Comparison of ENCODE assay signal across 20 cellular contexts in the genomic region with DNA sequence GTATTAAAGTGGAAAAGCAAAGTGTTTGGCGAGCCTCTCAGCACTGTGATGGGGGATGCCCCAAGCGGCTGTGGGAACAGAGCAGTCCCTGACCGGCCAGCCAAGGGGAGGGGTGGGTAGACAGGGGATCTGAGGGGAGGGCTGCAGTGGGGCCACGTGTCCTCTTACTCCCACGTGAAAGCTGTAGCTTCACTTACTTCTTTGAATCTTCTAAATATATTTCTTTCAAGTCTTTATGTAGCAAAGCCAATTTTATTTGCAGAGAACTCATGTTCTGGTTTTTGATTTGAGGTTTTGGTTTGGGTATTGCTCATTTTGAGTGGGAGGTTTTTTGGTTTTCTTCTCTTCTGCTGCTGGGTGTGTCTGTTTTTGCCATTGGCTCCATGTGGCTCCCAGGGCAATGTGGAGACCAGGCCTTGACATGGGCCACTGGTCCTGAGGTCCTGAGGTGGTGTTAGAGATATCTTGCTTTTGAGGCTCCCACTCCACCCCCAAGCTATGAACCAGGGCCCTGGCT. TPM values are rescaled to one million over a fixed set of nuclear protein-coding genes. Genes with fewer than 3 reads are reported as not detected.
A peak's percentile ranks its signal among the peaks of the same experiment; 100 is the strongest.
DNase-seq lines count a peak whose midpoint lies in the region; ATAC-seq and TF ChIP-seq lines count a peak whose summit lies in the region.
"Had no signal": no experiment of that assay in that cellular context is flagged by ENCODE, and none has a peak within 500 bp of the region (broad histone marks: within the 10 kb centered on the region; RNA-seq: fewer than 3 reads in every experiment).

No MANE protein-coding gene starts in this region.

- no peaks in the 10 kb centered on the region for H3K36me3 ChIP-seq in gastrocnemius medialis
- H3K36me3 ChIP-seq in testis (ENCODE audit: low read depth, missing control alignments), result no peaks in the 10 kb centered on the region
- H3K36me3 ChIP-seq: adrenal gland, Peyer's patch had no signal

- intact Hi-C loops in activated CD4-positive, alpha-beta memory T cell treated with anti-CD3 and anti-CD28 coated beads for 36 hours (cut with micrococcal nuclease), result loop anchor here (2.0 kb wide), 1 partner anchor 38 kb away; a partner anchor contains a TSS
- intact Hi-C loops in activated T-helper 2 cell treated with anti-CD3 and anti-CD28 coated beads, Interferon-gamma antibody, Interleukin-2, Interleukin-4, amounts not matched to agents 10 μg/mL and 5 μg/mL and 100 μg/mL, durations not matched to agents 14 hours and 24 hours and 36 hours (cut with micrococcal nuclease), result no loop called here
- intact Hi-C loops in gastrocnemius medialis (cut with DNase I; ENCODE audit: low total_unique reads) (no loop called here), testis (cut with DNase I; ENCODE audit: low total_unique reads) (no loop called here)

- CTCF ChIA-PET in activated CD4-positive, alpha-beta memory T cell treated with anti-CD3 and anti-CD28 coated beads for 36 hours (lab: Charles Lee), result no interaction called here
- CTCF ChIA-PET in activated CD4-positive, alpha-beta memory T cell treated with anti-CD3 and anti-CD28 coated beads, Interleukin-2, amount 10 ng/mL, durations not matched to agents 7 days and 5 days (lab: Charles Lee), result no interaction called here

- H3K4me1 ChIP-seq in gastrocnemius medialis, result no peaks in the 10 kb centered on the region
- H3K4me1 ChIP-seq in testis, result no peaks in the 10 kb centered on the region
- H3K4me1 ChIP-seq: adrenal gland, Caco-2, left lung, Peyer's patch had no signal

- H3K27ac Mint-ChIP-seq in activated CD4-positive, alpha-beta memory T cell treated with anti-CD3 and anti-CD28 coated beads for 36 hours, result peak overlapping the region; percentile 49
- H3K27ac Mint-ChIP-seq in activated CD4-positive, alpha-beta memory T cell treated with anti-CD3 and anti-CD28 coated beads, Interleukin-2, amount 10 ng/mL, durations not matched to agents 7 days and 5 days, result no peak overlapping the region
- H3K27ac Mint-ChIP-seq in activated T-helper 2 cell treated with anti-CD3 and anti-CD28 coated beads, Interferon-gamma antibody, Interleukin-2, Interleukin-4, amounts not matched to agents 10 μg/mL and 5 μg/mL and 100 μg/mL, durations not matched to agents 14 hours and 24 hours and 36 hours, result peak overlapping the region; percentile 51
- H3K27ac Mint-ChIP-seq: nephron had no signal

- 76 to 80% methylated on average over 5 of the region's 5 CpGs for WGBS in testis, 2 donors

- no peaks in the 10 kb centered on the region for H3K9me3 Mint-ChIP-seq in activated CD4-positive, alpha-beta memory T cell treated with anti-CD3 and anti-CD28 coated beads for 36 hours
- H3K9me3 Mint-ChIP-seq in activated CD4-positive, alpha-beta memory T cell treated with anti-CD3 and anti-CD28 coated beads, Interleukin-2, amount 10 ng/mL, durations not matched to agents 7 days and 5 days, result no peaks in the 10 kb centered on the region
- no peaks in the 10 kb centered on the region for H3K9me3 Mint-ChIP-seq in activated T-helper 2 cell treated with anti-CD3 and anti-CD28 coated beads, Interferon-gamma antibody, Interleukin-2, Interleukin-4, amounts not matched to agents 10 μg/mL and 5 μg/mL and 100 μg/mL, durations not matched to agents 14 hours and 24 hours and 36 hours
- H3K9me3 Mint-ChIP-seq: nephron had no signal

- TF ChIP-seq CTCF in gastrocnemius medialis (IDR thresholded peaks at IDR 0.05 in 4 of 5, conservative IDR thresholded peaks at IDR 0.05 in 1 of 5) (no peak), testis (IDR thresholded peaks at IDR 0.05) (no peak)

- H3K9me3 ChIP-seq in gastrocnemius medialis (no peaks in the 10 kb centered on the region), testis (no peaks in the 10 kb centered on the region)
- H3K9me3 ChIP-seq: adrenal gland, Caco-2, left lung, Peyer's patch had no signal

- peak; percentile 59 for DNase-seq in activated CD4-positive, alpha-beta memory T cell treated with anti-CD3 and anti-CD28 coated beads for 36 hours
- no peak for DNase-seq in activated CD4-positive, alpha-beta memory T cell treated with anti-CD3 and anti-CD28 coated beads, Interleukin-2, amount 10 ng/mL, durations not matched to agents 7 days and 5 days
- DNase-seq in GM19240 (ENCODE audit: insufficient read length, low spot score), result peak; percentile 27
- DNase-seq in activated T-helper 2 cell treated with anti-CD3 and anti-CD28 coated beads, Interferon-gamma antibody, Interleukin-2, Interleukin-4, amounts not matched to agents 10 μg/mL and 5 μg/mL and 100 μg/mL, durations not matched to agents 14 hours and 24 hours and 36 hours (ENCODE audit: low spot score), result no peak
- DNase-seq in stimulated activated CD8-positive, alpha-beta memory T cell treated with anti-CD3 and anti-CD28 coated beads, Interleukin-4, amount 100 ng/mL, for 48 hours, result peak; percentile 44
- DNase-seq in gastrocnemius medialis, result no peak
- no peak for DNase-seq in testis
- DNase-seq in NCI-H69 (lab: John Stamatoyannopoulos, UW), result no peak
- DNase-seq: activated CD4-positive, CD25-positive, alpha-beta regulatory T cell treated with anti-CD3 and anti-CD28 coated beads, Interleukin-2, amount 50 U/mL, for 72 hours; adrenal gland; Caco-2; GDM1; left lung; NCI-H146; NCI-H510A treated with DMSO at 0.1 percent for 48 hours; Peyer's patch had no signal

- peaks cover 16% of the 10 kb centered on the region for H3K4me1 Mint-ChIP-seq in activated CD4-positive, alpha-beta memory T cell treated with anti-CD3 and anti-CD28 coated beads for 36 hours (ENCODE audit: low read depth)
- peaks cover 12% of the 10 kb centered on the region for H3K4me1 Mint-ChIP-seq in activated CD4-positive, alpha-beta memory T cell treated with anti-CD3 and anti-CD28 coated beads, Interleukin-2, amount 10 ng/mL, durations not matched to agents 7 days and 5 days
- H3K4me1 Mint-ChIP-seq in activated T-helper 2 cell treated with anti-CD3 and anti-CD28 coated beads, Interferon-gamma antibody, Interleukin-2, Interleukin-4, amounts not matched to agents 10 μg/mL and 5 μg/mL and 100 μg/mL, durations not matched to agents 14 hours and 24 hours and 36 hours (ENCODE audit: low read depth), result peaks cover 15% of the 10 kb centered on the region
- H3K4me1 Mint-ChIP-seq: nephron had no signal

- POLR2A ChIA-PET in activated CD4-positive, alpha-beta memory T cell treated with anti-CD3 and anti-CD28 coated beads for 36 hours (lab: Charles Lee), result no interaction called here
- POLR2A ChIA-PET in activated CD4-positive, alpha-beta memory T cell treated with anti-CD3 and anti-CD28 coated beads, Interleukin-2, amount 10 ng/mL, durations not matched to agents 7 days and 5 days (lab: Charles Lee), result no interaction called here

- in situ Hi-C loops in gastrocnemius medialis (cut with MboI; ENCODE audit: low sequenced_read_pairs in 4 of 4), result no loop called here

- no peak for TF ChIP-seq POLR2A in gastrocnemius medialis (IDR thresholded peaks at IDR 0.05)
- no peak for TF ChIP-seq POLR2A in testis (IDR thresholded peaks at IDR 0.05)

- H3K36me3 Mint-ChIP-seq in activated CD4-positive, alpha-beta memory T cell treated with anti-CD3 and anti-CD28 coated beads for 36 hours, result peaks cover 34% of the 10 kb centered on the region
- H3K36me3 Mint-ChIP-seq in activated CD4-positive, alpha-beta memory T cell treated with anti-CD3 and anti-CD28 coated beads, Interleukin-2, amount 10 ng/mL, durations not matched to agents 7 days and 5 days (ENCODE audit: low read depth), result peaks cover 56% of the 10 kb centered on the region
- peaks cover 54% of the 10 kb centered on the region for H3K36me3 Mint-ChIP-seq in activated T-helper 2 cell treated with anti-CD3 and anti-CD28 coated beads, Interferon-gamma antibody, Interleukin-2, Interleukin-4, amounts not matched to agents 10 μg/mL and 5 μg/mL and 100 μg/mL, durations not matched to agents 14 hours and 24 hours and 36 hours (ENCODE audit: low read depth)

- H3K27me3 Mint-ChIP-seq in activated CD4-positive, alpha-beta memory T cell treated with anti-CD3 and anti-CD28 coated beads for 36 hours, result no peaks in the 10 kb centered on the region
- no peaks in the 10 kb centered on the region for H3K27me3 Mint-ChIP-seq in activated CD4-positive, alpha-beta memory T cell treated with anti-CD3 and anti-CD28 coated beads, Interleukin-2, amount 10 ng/mL, durations not matched to agents 7 days and 5 days
- H3K27me3 Mint-ChIP-seq in activated T-helper 2 cell treated with anti-CD3 and anti-CD28 coated beads, Interferon-gamma antibody, Interleukin-2, Interleukin-4, amounts not matched to agents 10 μg/mL and 5 μg/mL and 100 μg/mL, durations not matched to agents 14 hours and 24 hours and 36 hours (ENCODE audit: low read depth), result no peaks in the 10 kb centered on the region

- no peak overlapping the region for H3K27ac ChIP-seq in gastrocnemius medialis
- no peak overlapping the region for H3K27ac ChIP-seq in testis
- H3K27ac ChIP-seq: adrenal gland, hepatocyte, left lung, Peyer's patch had no signal

- H3K4me3 Mint-ChIP-seq in activated CD4-positive, alpha-beta memory T cell treated with anti-CD3 and anti-CD28 coated beads for 36 hours, result no peak overlapping the region
- no peak overlapping the region for H3K4me3 Mint-ChIP-seq in activated CD4-positive, alpha-beta memory T cell treated with anti-CD3 and anti-CD28 coated beads, Interleukin-2, amount 10 ng/mL, durations not matched to agents 7 days and 5 days
- no peak overlapping the region for H3K4me3 Mint-ChIP-seq in activated T-helper 2 cell treated with anti-CD3 and anti-CD28 coated beads, Interferon-gamma antibody, Interleukin-2, Interleukin-4, amounts not matched to agents 10 μg/mL and 5 μg/mL and 100 μg/mL, durations not matched to agents 14 hours and 24 hours and 36 hours (ENCODE audit: low read depth)
- H3K4me3 Mint-ChIP-seq: nephron had no signal

- no peak overlapping the region for H3K4me3 ChIP-seq in gastrocnemius medialis
- no peak overlapping the region for H3K4me3 ChIP-seq in testis
- H3K4me3 ChIP-seq: adrenal gland, hepatocyte, left lung, Peyer's patch had no signal

- H3K27me3 ChIP-seq in gastrocnemius medialis, result no peaks in the 10 kb centered on the region
- no peaks in the 10 kb centered on the region for H3K27me3 ChIP-seq in testis
- H3K27me3 ChIP-seq: adrenal gland, hepatocyte, left lung, Peyer's patch had no signal

- no peak for ATAC-seq in gastrocnemius medialis
- ATAC-seq: left lung had no signal

RNA-seq across cellular contexts. Expression of a gene that starts 17.7 kb away (rescaled TPM):
- total RNA-seq in activated CD4-positive, alpha-beta memory T cell treated with anti-CD3 and anti-CD28 coated beads for 36 hours, result not detected
- not detected for total RNA-seq in activated CD4-positive, alpha-beta memory T cell treated with anti-CD3 and anti-CD28 coated beads, Interleukin-2, amount 10 ng/mL, durations not matched to agents 7 days and 5 days
- not detected in 2 replicates for total RNA-seq in activated T-helper 2 cell treated with anti-CD3 and anti-CD28 coated beads, Interferon-gamma antibody, Interleukin-2, Interleukin-4, amounts not matched to agents 10 μg/mL and 5 μg/mL and 100 μg/mL, durations not matched to agents 14 hours and 24 hours and 36 hours
- total RNA-seq in gastrocnemius medialis (not detected), testis (1 to 10 TPM; 3.3 to 3.4 TPM)
- polyA plus RNA-seq in testis (ENCODE audit: insufficient read depth, low read depth, low replicate concordance), result 2.6 TPM
- total RNA-seq: adrenal gland, Caco-2, H4, hepatocyte, left lung, LHCN-M2, Peyer's patch had no signal
- polyA plus RNA-seq: adrenal gland, hepatocyte had no signal

RNA-seq across cellular contexts. Expression of a gene that starts 21.5 kb away (rescaled TPM):
- total RNA-seq in activated CD4-positive, alpha-beta memory T cell treated with anti-CD3 and anti-CD28 coated beads for 36 hours, result 10 to 100 TPM; 84.1 to 84.8 TPM
- 10 to 100 TPM; 47.3 to 57.4 TPM for total RNA-seq in activated CD4-positive, alpha-beta memory T cell treated with anti-CD3 and anti-CD28 coated beads, Interleukin-2, amount 10 ng/mL, durations not matched to agents 7 days and 5 days
- total RNA-seq in activated T-helper 2 cell treated with anti-CD3 and anti-CD28 coated beads, Interferon-gamma antibody, Interleukin-2, Interleukin-4, amounts not matched to agents 10 μg/mL and 5 μg/mL and 100 μg/mL, durations not matched to agents 14 hours and 24 hours and 36 hours, result 68.9 and 75.3 TPM in 2 replicates
- total RNA-seq in gastrocnemius medialis, result 10 to 100 TPM; 61.0 to 88.7 (median 79.4) TPM
- total RNA-seq in testis, result 100 to 1,000 TPM; 106 to 116 TPM
- polyA plus RNA-seq in testis (ENCODE audit: insufficient read depth, low read depth, low replicate concordance), result 307 TPM

RNA-seq across cellular contexts. Expression of a gene that starts 22.1 kb away (rescaled TPM):
- total RNA-seq in activated CD4-positive, alpha-beta memory T cell treated with anti-CD3 and anti-CD28 coated beads for 36 hours, result 100 to 1,000 TPM; 134 to 137 TPM
- total RNA-seq in activated CD4-positive, alpha-beta memory T cell treated with anti-CD3 and anti-CD28 coated beads, Interleukin-2, amount 10 ng/mL, durations not matched to agents 7 days and 5 days, result 100 to 1,000 TPM; 185 to 200 TPM
- total RNA-seq in activated T-helper 2 cell treated with anti-CD3 and anti-CD28 coated beads, Interferon-gamma antibody, Interleukin-2, Interleukin-4, amounts not matched to agents 10 μg/mL and 5 μg/mL and 100 μg/mL, durations not matched to agents 14 hours and 24 hours and 36 hours, result 143 and 147 TPM in 2 replicates
- total RNA-seq in gastrocnemius medialis, result 100 to 1,000 TPM in 2 of 4 donors, 10 to 100 TPM in 2; 57.4 to 122 (median 96.7) TPM
- 100 to 1,000 TPM; 177 to 226 TPM for total RNA-seq in testis
- 195 TPM for polyA plus RNA-seq in testis (ENCODE audit: insufficient read depth, low read depth, low replicate concordance)

RNA-seq across cellular contexts. Expression of a gene that starts 38.5 kb away (rescaled TPM):
- total RNA-seq in activated CD4-positive, alpha-beta memory T cell treated with anti-CD3 and anti-CD28 coated beads for 36 hours, result 10 to 100 TPM; 16.8 to 17.7 TPM
- 10 to 100 TPM; 24.1 to 25.0 TPM for total RNA-seq in activated CD4-positive, alpha-beta memory T cell treated with anti-CD3 and anti-CD28 coated beads, Interleukin-2, amount 10 ng/mL, durations not matched to agents 7 days and 5 days
- 22.3 and 22.5 TPM in 2 replicates for total RNA-seq in activated T-helper 2 cell treated with anti-CD3 and anti-CD28 coated beads, Interferon-gamma antibody, Interleukin-2, Interleukin-4, amounts not matched to agents 10 μg/mL and 5 μg/mL and 100 μg/mL, durations not matched to agents 14 hours and 24 hours and 36 hours
- 1 to 10 TPM in 2 of 4 donors, under 1 TPM in 2; 0.20 to 2.1 (median 1.0) TPM for total RNA-seq in gastrocnemius medialis
- 100 to 1,000 TPM in 1 of 2 donors, 10 to 100 TPM in 1; 72.3 to 106 TPM for total RNA-seq in testis
- 178 TPM for polyA plus RNA-seq in testis (ENCODE audit: insufficient read depth, low read depth, low replicate concordance)

RNA-seq across cellular contexts. Expression of a gene that starts 39.1 kb away (rescaled TPM):
- total RNA-seq in activated CD4-positive, alpha-beta memory T cell treated with anti-CD3 and anti-CD28 coated beads for 36 hours, result 1 to 10 TPM; 2.1 to 2.2 TPM
- 1 to 10 TPM; 5.7 TPM for total RNA-seq in activated CD4-positive, alpha-beta memory T cell treated with anti-CD3 and anti-CD28 coated beads, Interleukin-2, amount 10 ng/mL, durations not matched to agents 7 days and 5 days
- total RNA-seq in activated T-helper 2 cell treated with anti-CD3 and anti-CD28 coated beads, Interferon-gamma antibody, Interleukin-2, Interleukin-4, amounts not matched to agents 10 μg/mL and 5 μg/mL and 100 μg/mL, durations not matched to agents 14 hours and 24 hours and 36 hours, result 1.8 and 2.2 TPM in 2 replicates
- total RNA-seq in gastrocnemius medialis (10 to 100 TPM in 1 of 4 donors, 1 to 10 TPM in 3; 6.1 to 10.5 (median 6.1) TPM), testis (10 to 100 TPM; 25.0 to 34.2 TPM)
- 25.8 TPM for polyA plus RNA-seq in testis (ENCODE audit: insufficient read depth, low read depth, low replicate concordance)

Comparison
In these comparisons a context has a peak if more than half of its experiments do, and no peak if none do; other contexts are left out.
1. DNase-seq: peak in activated CD4-positive, alpha-beta memory T cell treated with anti-CD3 and anti-CD28 coated beads for 36 hours (single experiment), GM19240 (single experiment) and stimulated activated CD8-positive, alpha-beta memory T cell treated with anti-CD3 and anti-CD28 coated beads, Interleukin-4, amount 100 ng/mL, for 48 hours (single experiment); none in activated CD4-positive, alpha-beta memory T cell treated with anti-CD3 and anti-CD28 coated beads, Interleukin-2, amount 10 ng/mL, durations not matched to agents 7 days and 5 days (single experiment), activated T-helper 2 cell treated with anti-CD3 and anti-CD28 coated beads, Interferon-gamma antibody, Interleukin-2, Interleukin-4, amounts not matched to agents 10 μg/mL and 5 μg/mL and 100 μg/mL, durations not matched to agents 14 hours and 24 hours and 36 hours (single experiment), gastrocnemius medialis (0 of 2), testis (single experiment) and NCI-H69 (single experiment).